18 cellular contexts compared by ENCODE assay signal in the genomic region with DNA sequence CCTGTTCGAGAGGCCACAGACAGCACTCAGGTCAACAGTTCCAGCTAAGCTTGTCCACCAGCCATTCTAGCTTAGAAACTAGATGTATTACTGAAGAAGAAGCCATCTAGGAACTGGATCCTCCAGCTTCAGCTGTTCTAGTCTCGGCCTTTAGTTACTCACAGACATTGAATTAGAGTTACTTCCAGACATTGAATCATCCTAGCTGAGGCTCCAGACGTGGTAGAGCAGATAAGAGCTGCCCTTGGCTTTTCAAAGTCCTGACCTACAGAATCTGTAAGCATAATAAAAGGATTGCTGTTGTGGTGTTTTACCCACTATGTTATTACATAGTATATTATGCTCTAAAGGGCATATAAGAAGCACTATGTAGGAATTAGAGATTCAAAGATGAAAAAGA.
"Had no signal": no experiment of that assay in that cellular context is flagged by ENCODE, and none has a peak within 500 bp of the region (broad histone marks: within the 10 kb centered on the region; RNA-seq: fewer than 3 reads in every experiment).

No MANE protein-coding gene starts in this region.

- H3K27me3 ChIP-seq: tibial nerve had no signal

- H3K4me3 ChIP-seq: psoas muscle, tibial nerve had no signal

- H3K27ac ChIP-seq: epithelial cell of prostate, psoas muscle, tibial nerve had no signal

- H3K4me1 ChIP-seq: psoas muscle had no signal

- FAIRE-seq: bronchial epithelial cell had no signal

- H3K9me3 ChIP-seq: psoas muscle, tibial nerve had no signal

- DNase-seq: activated CD4-positive, alpha-beta T cell treated with anti-CD3 and anti-CD28 coated beads for 1 hour; activated CD4-positive, alpha-beta T cell treated with anti-CD3 and anti-CD28 coated beads, Interleukin-2, amount 50 U/mL, for 1 hour; activated CD8-positive, alpha-beta T cell treated with anti-CD3 and anti-CD28 coated beads, Interleukin-2, amount 10 ng/mL, durations not matched to agents 7 days and 5 days; activated gamma-delta T cell treated with Interleukin-2 at 50 U/mL for 16 hours; aorta; cerebellar nuclear complex; cortex of kidney; foreskin melanocyte; left cardiac atrium; naive thymus-derived CD8-positive, alpha-beta T cell; psoas muscle; right cardiac atrium; stimulated activated CD4-positive, alpha-beta T cell treated with anti-CD3 and anti-CD28 coated beads, Interleukin-1b, Interleukin-23, amount 100 ng/mL, for 48 hours; stimulated activated naive CD8-positive, alpha-beta T cell treated with anti-CD3 and anti-CD28 coated beads, Interleukin-15, amount 100 ng/mL, for 72 hours; T-helper 1 cell had no signal
